8 cellular contexts compared by ENCODE assay signal in genomic region chr16:90008708-90009145, GRCh38. TPM values are rescaled to one million over a fixed set of nuclear protein-coding genes. Genes with fewer than 3 reads are reported as not detected.
A peak's percentile ranks its signal among the peaks of the same experiment; 100 is the strongest.
DNase-seq lines count a peak whose midpoint lies in the region; TF ChIP-seq lines count a peak whose summit lies in the region.

No MANE protein-coding gene starts in this region.

- H3K4me3 Mint-ChIP-seq in activated naive CD8-positive, alpha-beta T cell treated with anti-CD3 and anti-CD28 coated beads for 36 hours = peak overlapping the region; percentile 70

- H3K36me3 Mint-ChIP-seq in activated naive CD8-positive, alpha-beta T cell treated with anti-CD3 and anti-CD28 coated beads for 36 hours = no peaks in the 10 kb centered on the region

- peaks cover 14% of the 10 kb centered on the region for H3K4me1 Mint-ChIP-seq in activated naive CD8-positive, alpha-beta T cell treated with anti-CD3 and anti-CD28 coated beads for 36 hours

- peak; percentile 80 for DNase-seq in GM20000 (ENCODE audit: low spot score)
- DNase-seq in SIG-M5 treated with dmso at 0.1 percent for 504 hours (lab: John Stamatoyannopoulos, UW; ENCODE audit: unreplicated experiment) = peak; percentile 72
- DNase-seq in activated naive CD8-positive, alpha-beta T cell treated with anti-CD3 and anti-CD28 coated beads for 36 hours = peak; percentile 79
- DNase-seq in stimulated activated CD8-positive, alpha-beta memory T cell treated with anti-CD3 and anti-CD28 coated beads, Interleukin-4, amount 100 ng/mL, for 48 hours = peak; percentile 77
- no peak for DNase-seq in D341Med (ENCODE audit: low spot score)
- DNase-seq in NCI-H1694 (lab: John Stamatoyannopoulos, UW) = no peak
- DNase-seq in NCI-H748 treated with DMSO at 0.1 percent for 48 hours (lab: John Stamatoyannopoulos, UW) = no peak
- no peak for DNase-seq in NCI-H510A (lab: John Stamatoyannopoulos, UW)

- H3K27me3 Mint-ChIP-seq in activated naive CD8-positive, alpha-beta T cell treated with anti-CD3 and anti-CD28 coated beads for 36 hours = no peaks in the 10 kb centered on the region

- H3K9me3 Mint-ChIP-seq in activated naive CD8-positive, alpha-beta T cell treated with anti-CD3 and anti-CD28 coated beads for 36 hours = no peaks in the 10 kb centered on the region

- peak overlapping the region; percentile 79 for H3K27ac Mint-ChIP-seq in activated naive CD8-positive, alpha-beta T cell treated with anti-CD3 and anti-CD28 coated beads for 36 hours

- TF ChIP-seq CTCF in GM20000 (IDR thresholded peaks at IDR 0.05; ENCODE audit: extremely low read depth, missing control alignments) = no peak

RNA-seq across cellular contexts. Expression of gene DBNDD1, which starts 10.5 kb away (rescaled TPM):
- 1 to 10 TPM in 1 of 2 experiments, under 1 TPM in 1; 0.82 to 1.0 TPM for total RNA-seq in activated naive CD8-positive, alpha-beta T cell treated with anti-CD3 and anti-CD28 coated beads for 36 hours

Comparison
In these comparisons a context has a peak if more than half of its experiments do, and no peak if none do; other contexts are left out.
1. DNase-seq: peak in GM20000 (single experiment), SIG-M5 treated with dmso at 0.1 percent for 504 hours (single experiment), activated naive CD8-positive, alpha-beta T cell treated with anti-CD3 and anti-CD28 coated beads for 36 hours (single experiment) and stimulated activated CD8-positive, alpha-beta memory T cell treated with anti-CD3 and anti-CD28 coated beads, Interleukin-4, amount 100 ng/mL, for 48 hours (single experiment); none in D341Med (single experiment), NCI-H1694 (single experiment), NCI-H748 treated with DMSO at 0.1 percent for 48 hours (single experiment) and NCI-H510A (single experiment).